ENCODE assay signal across 8 cellular contexts in genomic region chr17:46580082-46580481, GRCh38. TPM values are rescaled to one million over a fixed set of nuclear protein-coding genes. Genes with fewer than 3 reads are reported as not detected.
DNase-seq lines count a peak whose midpoint lies in the region; ATAC-seq and TF ChIP-seq lines count a peak whose summit lies in the region.
"Not testable (repeated sequence)": the region's sequence is repeated elsewhere in the genome, so short reads cannot be mapped to it uniquely, and the experiment has no call there.

No MANE protein-coding gene starts in this region.

- H3K27ac ChIP-seq in DND-41 (ENCODE audit: low read length) = not testable (repeated sequence)
- H3K27ac ChIP-seq in HCT116 (ENCODE audit: low read depth, low read length) = 0 out of 2 replicates have a peak overlapping the region, but pooled peaks have one; percentile 47
- H3K27ac ChIP-seq in PC-9 = peak overlapping the region; percentile 73
- H3K27ac ChIP-seq in esophagus muscularis mucosa (replicated peaks in 1 of 4) = peak overlapping the region; percentile 38 to 76 (median 74)
- H3K27ac ChIP-seq in prostate gland = peak overlapping the region; percentile 41 to 63
- H3K27ac ChIP-seq in transverse colon = peak overlapping the region; percentile 39 to 82 (median 74)

- H3K27ac Mint-ChIP-seq in activated naive CD8-positive, alpha-beta T cell treated with anti-CD3 and anti-CD28 coated beads, Interleukin-2, amount 10 ng/mL, durations not matched to agents 7 days and 5 days = peak overlapping the region; percentile 75
- H3K27ac Mint-ChIP-seq in mesothelial cell of epicardium = not testable (repeated sequence)

- RAD21 ChIA-PET in HCT116 (lab: Charles Lee; ENCODE audit: low non-redundant PET in 1 of 2, low total read pairs in 2 of 2, uncharacterized antibody in 2 of 2, unreplicated experiment in 2 of 2) = not testable (repeated sequence)

- TF ChIP-seq CTCF in DND-41 (IDR thresholded peaks at IDR 0.05; ENCODE audit: borderline replicate concordance, extremely low read depth, low read length, poor library complexity, severe bottlenecking); HCT116 (IDR thresholded peaks at IDR 0.05 in 2 of 3, conservative IDR thresholded peaks at IDR 0.05 in 1 of 3; ENCODE audit: borderline replicate concordance in 1 of 3, insufficient read depth in 1 of 3, low read depth in 2 of 3, low read length in 2 of 3); PC-9 (conservative IDR thresholded peaks at IDR 0.05); esophagus muscularis mucosa (IDR thresholded peaks at IDR 0.05); mesothelial cell of epicardium (IDR thresholded peaks at IDR 0.05; ENCODE audit: unreplicated experiment); prostate gland (IDR thresholded peaks at IDR 0.05); transverse colon (IDR thresholded peaks at IDR 0.05): not testable (repeated sequence)

- peak overlapping the region; percentile 39; the same call in 1 of the 2 replicates for H3K4me2 ChIP-seq in DND-41 (ENCODE audit: insufficient read depth, low read length)
- peak overlapping the region; percentile 47; the same call in 1 of the 2 replicates for H3K4me2 ChIP-seq in HCT116 (ENCODE audit: low read length)
- peak overlapping the region; percentile 69 for H3K4me2 ChIP-seq in PC-9

- not testable (repeated sequence) for H3K27me3 Mint-ChIP-seq in activated naive CD8-positive, alpha-beta T cell treated with anti-CD3 and anti-CD28 coated beads, Interleukin-2, amount 10 ng/mL, durations not matched to agents 7 days and 5 days; mesothelial cell of epicardium (ENCODE audit: low read depth)

- intact Hi-C loops in HCT116 (cut with micrococcal nuclease); PC-9 (cut with micrococcal nuclease; ENCODE audit: unreplicated experiment); esophagus muscularis mucosa (cut with DNase I); prostate gland (cut with DNase I); transverse colon (cut with DNase I; ENCODE audit: low total_unique reads): not testable (repeated sequence)

- POLR2A ChIA-PET in HCT116 (lab: Charles Lee); PC-9 (lab: Charles Lee; ENCODE audit: unreplicated experiment); activated naive CD8-positive, alpha-beta T cell treated with anti-CD3 and anti-CD28 coated beads, Interleukin-2, amount 10 ng/mL, durations not matched to agents 7 days and 5 days (lab: Charles Lee): not testable (repeated sequence)

- not testable (repeated sequence) for H3K36me3 Mint-ChIP-seq in activated naive CD8-positive, alpha-beta T cell treated with anti-CD3 and anti-CD28 coated beads, Interleukin-2, amount 10 ng/mL, durations not matched to agents 7 days and 5 days; mesothelial cell of epicardium

- TF ChIP-seq EP300 in esophagus muscularis mucosa (IDR thresholded peaks at IDR 0.05); transverse colon (IDR thresholded peaks at IDR 0.05; ENCODE audit: low read depth): not testable (repeated sequence)

- H3K4me3 Mint-ChIP-seq in activated naive CD8-positive, alpha-beta T cell treated with anti-CD3 and anti-CD28 coated beads, Interleukin-2, amount 10 ng/mL, durations not matched to agents 7 days and 5 days = peak overlapping the region; percentile 66
- peak overlapping the region; percentile 55 for H3K4me3 Mint-ChIP-seq in mesothelial cell of epicardium

- not testable (repeated sequence) for H3K79me2 ChIP-seq in DND-41 (ENCODE audit: insufficient read depth, low read length); HCT116 (ENCODE audit: insufficient read depth, low read length); PC-9 (ENCODE audit: low read depth)

- H3K9me3 Mint-ChIP-seq in activated naive CD8-positive, alpha-beta T cell treated with anti-CD3 and anti-CD28 coated beads, Interleukin-2, amount 10 ng/mL, durations not matched to agents 7 days and 5 days; mesothelial cell of epicardium: not testable (repeated sequence)

- TF ChIP-seq RAD21 in HCT116 (IDR thresholded peaks at IDR 0.05; ENCODE audit: low read depth) = not testable (repeated sequence)

- not testable (repeated sequence) for DNase-seq in DND-41; HCT116 (ENCODE audit: low read depth, low spot score); PC-9; activated naive CD8-positive, alpha-beta T cell treated with anti-CD3 and anti-CD28 coated beads, Interleukin-2, amount 10 ng/mL, durations not matched to agents 7 days and 5 days; esophagus muscularis mucosa (ENCODE audit: extremely low spot score); mesothelial cell of epicardium (ENCODE audit: low spot score in 2 of 2, unreplicated experiment in 2 of 2); prostate gland (ENCODE audit: low spot score); transverse colon

- not testable (repeated sequence) for H3F3A ChIP-seq in PC-9 (ENCODE audit: insufficient read depth, low read depth)

- not testable (repeated sequence) for TF ChIP-seq POLR2A in HCT116 (IDR thresholded peaks at IDR 0.05; ENCODE audit: borderline replicate concordance, extremely low read depth, insufficient read depth, insufficient read length); esophagus muscularis mucosa (IDR thresholded peaks at IDR 0.05; ENCODE audit: low read depth); prostate gland (IDR thresholded peaks at IDR 0.05); transverse colon (IDR thresholded peaks at IDR 0.05)

- not testable (repeated sequence) for H2AFZ ChIP-seq in DND-41 (ENCODE audit: low read depth, low read length); HCT116 (ENCODE audit: low read depth, low read length, poor library complexity, severe bottlenecking); PC-9

- BruUV-seq in HCT116 (replicated peaks; lab: Mats Ljungman, UMichigan) = TSS peak; percentile 92
- TSS peak; percentile 88 for BruUV-seq in PC-9 (replicated peaks; lab: Mats Ljungman, UMichigan)

- H3K4me1 Mint-ChIP-seq in activated naive CD8-positive, alpha-beta T cell treated with anti-CD3 and anti-CD28 coated beads, Interleukin-2, amount 10 ng/mL, durations not matched to agents 7 days and 5 days; mesothelial cell of epicardium: not testable (repeated sequence)

- H3K27me3 ChIP-seq in DND-41 (ENCODE audit: insufficient read depth, low read length, poor library complexity); HCT116 (ENCODE audit: insufficient read depth, low read length); PC-9 (ENCODE audit: insufficient read depth, low read depth); esophagus muscularis mucosa; prostate gland (replicated peaks; ENCODE audit: insufficient read depth); transverse colon: not testable (repeated sequence)

- in situ Hi-C loops in transverse colon (cut with MboI; ENCODE audit: low pct_ligation_motif_present in 1 of 4, low pct_unique_long_range_greater_than_20kb in 1 of 4, low sequenced_read_pairs in 3 of 4) = not testable (repeated sequence)

- H3K9ac ChIP-seq in DND-41 (ENCODE audit: low read depth, low read length); HCT116 (ENCODE audit: low read length): not testable (repeated sequence)

- WGBS in esophagus muscularis mucosa = no CpG with 5 or more reads among the region's 18 CpGs
- WGBS in prostate gland = 0% methylated on average over 4 of the region's 18 CpGs
- WGBS in transverse colon (ENCODE audit: low coverage in 1 of 2), 2 donors = 34% methylated on average over 10 of the region's 18 CpGs; no CpG with 5 or more reads in 1 of the 2 donors

- not testable (repeated sequence) for H3K9me2 ChIP-seq in HCT116 (ENCODE audit: insufficient read depth); PC-9 (ENCODE audit: insufficient read depth)

- not testable (repeated sequence) for H3K4me3 ChIP-seq in DND-41 (ENCODE audit: low read depth in 1 of 2, low read length in 2 of 2); prostate gland
- H3K4me3 ChIP-seq in HCT116 (replicated peaks in 1 of 2; ENCODE audit: low read depth in 1 of 2, low read length in 2 of 2) = peak overlapping the region; percentile 11 to 35; a peak in 2 of 4 replicates
- peak overlapping the region; percentile 49; the same call in 1 of the 2 replicates for H3K4me3 ChIP-seq in PC-9
- peak overlapping the region; percentile 25 to 50 (median 36) for H3K4me3 ChIP-seq in esophagus muscularis mucosa
- H3K4me3 ChIP-seq in transverse colon = peak overlapping the region in 1 of 4 donors; percentile 29

- CTCF ChIA-PET in HCT116 (lab: Charles Lee); PC-9 (lab: Charles Lee): not testable (repeated sequence)

- not testable (repeated sequence) for H4K20me1 ChIP-seq in DND-41 (ENCODE audit: insufficient read depth, low read length); HCT116 (ENCODE audit: insufficient read depth); PC-9 (ENCODE audit: insufficient read depth)

- not testable (repeated sequence) for H3K4me1 ChIP-seq in DND-41 (ENCODE audit: insufficient read depth, low read length); HCT116 (ENCODE audit: control insufficient read depth in 1 of 2, insufficient read depth in 2 of 2, low read length in 2 of 2); PC-9 (replicated peaks; ENCODE audit: insufficient read depth); esophagus muscularis mucosa; prostate gland (replicated peaks); transverse colon

- H3K36me3 ChIP-seq in DND-41 (ENCODE audit: insufficient read depth, low read length); HCT116 (ENCODE audit: control insufficient read depth in 1 of 2, insufficient read depth in 2 of 2, low read length in 2 of 2); PC-9 (ENCODE audit: low read depth); esophagus muscularis mucosa; prostate gland; transverse colon: not testable (repeated sequence)

- not testable (repeated sequence) for H3K9me3 ChIP-seq in DND-41 (ENCODE audit: insufficient read depth, low read length, severe bottlenecking); HCT116 (ENCODE audit: control insufficient read depth in 1 of 2, insufficient read depth in 1 of 2, low read depth in 1 of 2, low read length in 2 of 2); PC-9 (ENCODE audit: insufficient read depth, low read depth); esophagus muscularis mucosa; prostate gland; transverse colon

- not testable (repeated sequence) for ATAC-seq in DND-41 (ENCODE audit: insufficient read depth, low read depth); HCT116; activated naive CD8-positive, alpha-beta T cell treated with anti-CD3 and anti-CD28 coated beads, Interleukin-2, amount 10 ng/mL, durations not matched to agents 7 days and 5 days (ENCODE audit: low read depth)

RNA-seq across cellular contexts. Expression of gene ARL17A, which starts 0.6 kb away (rescaled TPM):
- total RNA-seq in HCT116 (2021; ENCODE audit: unreplicated experiment) = 15.1 TPM
- 7.2 and 8.6 TPM in 2 replicates for polyA plus RNA-seq in HCT116 (2012)
- total RNA-seq in PC-9 (2021) = 26.1 and 41.9 TPM in 2 replicates
- 10 to 100 TPM; 24.0 to 25.6 TPM for total RNA-seq in activated naive CD8-positive, alpha-beta T cell treated with anti-CD3 and anti-CD28 coated beads, Interleukin-2, amount 10 ng/mL, durations not matched to agents 7 days and 5 days
- 10 to 100 TPM in 1 of 4 donors, 1 to 10 TPM in 3; 5.5 to 20.3 (median 8.7) TPM for total RNA-seq in esophagus muscularis mucosa
- total RNA-seq in mesothelial cell of epicardium = 22.4 to 23.5 TPM (median 23.4 TPM) in 3 replicates
- total RNA-seq in prostate gland = 1 to 10 TPM; 7.9 to 8.5 TPM
- total RNA-seq in transverse colon = 10 to 100 TPM; 10.8 to 30.8 (median 22.1) TPM

RNA-seq across cellular contexts. Expression of gene NSF, which starts 10.4 kb away (rescaled TPM):
- 61.1 TPM for total RNA-seq in HCT116 (2021; ENCODE audit: unreplicated experiment)
- 30.8 and 40.0 TPM in 2 replicates for polyA plus RNA-seq in HCT116 (2012)
- total RNA-seq in PC-9 (2021) = 23.3 and 40.0 TPM in 2 replicates
- total RNA-seq in activated naive CD8-positive, alpha-beta T cell treated with anti-CD3 and anti-CD28 coated beads, Interleukin-2, amount 10 ng/mL, durations not matched to agents 7 days and 5 days = 10 to 100 TPM; 49.8 to 52.8 TPM
- 10 to 100 TPM; 15.7 to 25.3 (median 17.9) TPM for total RNA-seq in esophagus muscularis mucosa
- 32.5 to 34.8 TPM (median 32.8 TPM) in 3 replicates for total RNA-seq in mesothelial cell of epicardium
- total RNA-seq in prostate gland = 10 to 100 TPM; 24.7 to 48.1 TPM
- total RNA-seq in transverse colon = 10 to 100 TPM; 18.1 to 51.3 (median 47.0) TPM
